ENCODE assay signal across 26 cellular contexts in genomic region chr16:88401604-88402246, GRCh38.
"Had no signal": no experiment of that assay in that cellular context is flagged by ENCODE, and none has a peak within 500 bp of the region (broad histone marks: within the 10 kb centered on the region; RNA-seq: fewer than 3 reads in every experiment).

No MANE protein-coding gene starts in this region.

- H3K9me3 ChIP-seq: left ventricle myocardium inferior, ovary, right atrium auricular region, stomach, testis, thyroid gland, transverse colon, upper lobe of left lung had no signal

- H3K9ac ChIP-seq: neural progenitor cell had no signal

- H3K4me1 Mint-ChIP-seq: stimulated activated naive B cell treated with anti-CD40 and anti-IgM and Interleukin-4, amounts not matched to agents 10 μg/mL and 1 μg/mL and 100 μg/mL, for 72 hours had no signal

- H3K27me3 ChIP-seq: hepatocyte, neural progenitor cell, ovary, right atrium auricular region, testis, thyroid gland, upper lobe of left lung had no signal

- H3K4me3 ChIP-seq: hepatocyte, left ventricle myocardium inferior, lung, neural progenitor cell, ovary, right atrium auricular region, skin epidermis, stomach, testis, thyroid gland, transverse colon, upper lobe of left lung had no signal

- H3K36me3 Mint-ChIP-seq: naive B cell; natural killer cell; neural progenitor cell; stimulated activated naive B cell treated with anti-CD40 and anti-IgM and Interleukin-4, amounts not matched to agents 10 μg/mL and 1 μg/mL and 100 μg/mL, for 72 hours had no signal

- H3K9me3 Mint-ChIP-seq: mesothelial cell of epicardium had no signal

- H3K27ac ChIP-seq: hepatocyte, left ventricle myocardium inferior, neural progenitor cell, ovary, right atrium auricular region, skin epidermis, stomach, testis, thyroid gland, transverse colon, upper lobe of left lung had no signal

- H3K4me1 ChIP-seq: left ventricle myocardium inferior, neural progenitor cell, testis, thyroid gland, transverse colon had no signal

- H2AFZ ChIP-seq: hepatocyte, neural progenitor cell had no signal

- H3K79me2 ChIP-seq: hepatocyte had no signal

- DNase-seq: islet precursor cell; left ventricle myocardium inferior; mesendoderm; naive B cell; natural killer cell; nephron progenitor cell; ovary; stimulated activated CD4-positive, alpha-beta T cell treated with anti-CD3 and anti-CD28 coated beads, Interleukin-12 subunit alpha, Interleukin-12 subunit beta, amount 100 ng/mL, for 4 hours; stimulated activated CD4-positive, alpha-beta T cell treated with anti-CD3 and anti-CD28 coated beads, Interleukin-15, amount 100 ng/mL, for 24 hours; stimulated activated CD4-positive, alpha-beta T cell treated with anti-CD3 and anti-CD28 coated beads, Interleukin-2, amount 100 ng/mL, for 24 hours; stimulated activated CD4-positive, alpha-beta T cell treated with anti-CD3 and anti-CD28 coated beads, Interleukin-4, amount 100 ng/mL, for 1 hour; stimulated activated naive B cell treated with anti-CD40 and anti-IgM and Interleukin-4, amounts not matched to agents 10 μg/mL and 1 μg/mL and 100 μg/mL, for 72 hours; stimulated activated naive CD8-positive, alpha-beta T cell treated with anti-CD3 and anti-CD28 coated beads, Interleukin-15, Interleukin-2, amounts not matched to agents 100 U/mL and 50 U/mL, for 24 hours; stomach; testis; thyroid gland; transverse colon had no signal

- H3K36me3 ChIP-seq: left ventricle myocardium inferior, neural progenitor cell, ovary, right atrium auricular region, stomach, thyroid gland, transverse colon, upper lobe of left lung had no signal

- H3K4me2 ChIP-seq: hepatocyte, neural progenitor cell had no signal

- H3K27ac Mint-ChIP-seq: mesothelial cell of epicardium; natural killer cell; nephron progenitor cell; neural progenitor cell; progenitor cell of endocrine pancreas; stimulated activated naive B cell treated with anti-CD40 and anti-IgM and Interleukin-4, amounts not matched to agents 10 μg/mL and 1 μg/mL and 100 μg/mL, for 72 hours had no signal

- H3K4me3 Mint-ChIP-seq: mesothelial cell of epicardium; naive B cell; natural killer cell; nephron progenitor cell; neural progenitor cell; stimulated activated naive B cell treated with anti-CD40 and anti-IgM and Interleukin-4, amounts not matched to agents 10 μg/mL and 1 μg/mL and 100 μg/mL, for 72 hours had no signal

- ATAC-seq: natural killer cell; sciatic nerve; stimulated activated naive B cell treated with anti-CD40 and anti-IgM and Interleukin-4, amounts not matched to agents 10 μg/mL and 1 μg/mL and 100 μg/mL, for 72 hours; stimulated activated naive CD8-positive, alpha-beta T cell treated with anti-CD3 and anti-CD28 coated beads, Interleukin-15, Interleukin-2, amounts not matched to agents 100 U/mL and 50 U/mL, for 24 hours had no signal
